Comparison of ENCODE assay signal across 8 cellular contexts in the genomic region with DNA sequence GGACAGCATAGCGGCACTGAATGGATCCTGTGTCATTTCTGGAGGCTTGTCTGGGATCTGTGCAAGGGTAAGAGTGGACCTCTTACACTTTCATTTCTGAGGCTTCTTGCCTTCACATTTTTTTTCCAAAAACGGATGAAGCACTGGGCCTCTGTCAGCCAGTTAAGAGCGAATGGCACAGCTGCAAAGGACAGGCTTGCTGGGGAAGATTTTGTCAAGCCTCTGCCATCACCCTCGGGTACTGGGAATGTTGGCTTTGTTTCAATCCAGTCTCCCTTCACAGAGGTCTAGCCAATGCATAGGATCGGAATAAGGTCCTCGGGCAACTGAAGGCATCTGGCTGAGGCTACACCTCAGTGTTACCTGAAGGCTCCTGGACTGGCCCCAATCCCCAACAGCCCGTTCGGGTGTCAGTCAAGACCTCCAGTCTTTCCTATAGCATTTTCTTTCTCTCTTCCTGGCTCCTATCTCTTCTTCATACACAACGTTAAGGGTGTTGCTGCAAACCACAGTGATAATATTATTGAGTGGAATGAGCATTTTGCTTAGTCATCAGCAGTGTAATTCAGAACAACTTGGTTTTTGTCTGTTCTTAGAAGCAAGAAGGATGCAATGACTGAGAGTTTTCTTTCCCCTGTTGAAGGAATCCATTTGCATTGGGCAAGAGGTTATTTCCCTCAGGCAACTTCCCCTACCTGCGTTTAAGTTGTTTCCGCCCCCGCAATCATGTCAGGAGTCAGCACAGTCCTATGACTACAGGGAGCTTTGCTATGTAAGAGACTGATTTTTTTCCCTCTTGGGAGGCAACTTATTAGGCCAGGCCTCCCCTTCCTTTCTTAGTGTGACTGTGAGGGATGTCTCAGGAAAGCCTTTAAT. TPM values are rescaled to one million over a fixed set of nuclear protein-coding genes. Genes with fewer than 3 reads are reported as not detected.
DNase-seq lines count a peak whose midpoint lies in the region; ATAC-seq and TF ChIP-seq lines count a peak whose summit lies in the region.

No MANE protein-coding gene starts in this region.

- H3K36me3 ChIP-seq in CD8-positive, alpha-beta memory T cell (ENCODE audit: insufficient read depth, low read length): peaks cover 34% of the 10 kb centered on the region
- no peaks in the 10 kb centered on the region for H3K36me3 ChIP-seq in uterus

- H3K27ac ChIP-seq in CD8-positive, alpha-beta memory T cell (ENCODE audit: low read depth, low read length): peak overlapping the region; percentile 5
- H3K27ac ChIP-seq in uterus: no peak overlapping the region

- CTCF ChIA-PET in CD8-positive, alpha-beta memory T cell (lab: Charles Lee): interaction anchor here (1.0 kb wide), 1 partner anchor 23 kb away, joined by 3 read pairs; a partner anchor contains a TSS

- peak; percentile 74 for ATAC-seq in GM21390 (IDR thresholded peaks at IDR 0.05; ENCODE audit: unreplicated experiment)
- ATAC-seq in memory B cell (ENCODE audit: low read depth): peak; percentile 98
- ATAC-seq in HG03521 (IDR thresholded peaks at IDR 0.05; ENCODE audit: unreplicated experiment): no peak
- no peak for ATAC-seq in omental fat pad (ENCODE audit: low FRiP score)

- TF ChIP-seq CTCF in uterus (IDR thresholded peaks at IDR 0.05) (no peak), omental fat pad (IDR thresholded peaks at IDR 0.05) (no peak)

- no peak overlapping the region for H3K4me3 ChIP-seq in CD8-positive, alpha-beta memory T cell (ENCODE audit: low read length)
- H3K4me3 ChIP-seq in uterus: no peak overlapping the region

- POLR2A ChIA-PET in CD8-positive, alpha-beta memory T cell (lab: Charles Lee): interaction anchor here (0.8 kb wide), 1 partner anchor 8 kb away, joined by 3 read pairs; no protein-coding TSS in a partner anchor

- no peaks in the 10 kb centered on the region for H3K27me3 ChIP-seq in CD8-positive, alpha-beta memory T cell (ENCODE audit: insufficient read depth, low read length, poor library complexity, severe bottlenecking)
- H3K27me3 ChIP-seq in uterus: no peaks in the 10 kb centered on the region

- peaks cover 0 to under 1% (median 0%) of the 10 kb centered on the region in 5 donors for H3K9me3 Mint-ChIP-seq in CD8-positive, alpha-beta memory T cell
- H3K9me3 Mint-ChIP-seq in activated T-helper 2 cell treated with anti-CD3 and anti-CD28 coated beads, Interferon-gamma antibody, Interleukin-2, Interleukin-4, amounts not matched to agents 10 μg/mL and 5 μg/mL and 100 μg/mL, durations not matched to agents 14 hours and 24 hours and 36 hours: peaks cover 9% of the 10 kb centered on the region
- peaks cover 4% of the 10 kb centered on the region for H3K9me3 Mint-ChIP-seq in memory B cell

- no peaks in the 10 kb centered on the region for H3K9me3 ChIP-seq in CD8-positive, alpha-beta memory T cell (ENCODE audit: low read length)
- no peaks in the 10 kb centered on the region for H3K9me3 ChIP-seq in uterus

- peaks cover 61% of the 10 kb centered on the region for H3K4me1 ChIP-seq in CD8-positive, alpha-beta memory T cell (ENCODE audit: insufficient read depth, low read length)
- H3K4me1 ChIP-seq in uterus: no peaks in the 10 kb centered on the region

- DNase-seq in CD8-positive, alpha-beta memory T cell: no peak
- DNase-seq in HT1080 (ENCODE audit: low read depth) (peak; percentile 24), memory B cell (ENCODE audit: low spot score in 2 of 2) (peak in 1 of 2 donors; percentile 46), uterus (no peak), omental fat pad (ENCODE audit: low spot score) (no peak)
- DNase-seq in activated T-helper 2 cell treated with anti-CD3 and anti-CD28 coated beads, Interferon-gamma antibody, Interleukin-2, Interleukin-4, amounts not matched to agents 10 μg/mL and 5 μg/mL and 100 μg/mL, durations not matched to agents 14 hours and 24 hours and 36 hours (ENCODE audit: low spot score): no peak

- no peaks in the 10 kb centered on the region for H3K27me3 Mint-ChIP-seq in CD8-positive, alpha-beta memory T cell
- H3K27me3 Mint-ChIP-seq in activated T-helper 2 cell treated with anti-CD3 and anti-CD28 coated beads, Interferon-gamma antibody, Interleukin-2, Interleukin-4, amounts not matched to agents 10 μg/mL and 5 μg/mL and 100 μg/mL, durations not matched to agents 14 hours and 24 hours and 36 hours (ENCODE audit: low read depth): no peaks in the 10 kb centered on the region
- no peaks in the 10 kb centered on the region for H3K27me3 Mint-ChIP-seq in memory B cell

- TF ChIP-seq POLR2A in uterus (IDR thresholded peaks at IDR 0.05): no peak

- peaks cover 8 to 81% (median 15%) of the 10 kb centered on the region in 3 donors for H3K36me3 Mint-ChIP-seq in CD8-positive, alpha-beta memory T cell
- H3K36me3 Mint-ChIP-seq in activated T-helper 2 cell treated with anti-CD3 and anti-CD28 coated beads, Interferon-gamma antibody, Interleukin-2, Interleukin-4, amounts not matched to agents 10 μg/mL and 5 μg/mL and 100 μg/mL, durations not matched to agents 14 hours and 24 hours and 36 hours (ENCODE audit: low read depth): peaks cover 66% of the 10 kb centered on the region
- H3K36me3 Mint-ChIP-seq in memory B cell: peaks cover 28% of the 10 kb centered on the region

- intact Hi-C loops in activated T-helper 2 cell treated with anti-CD3 and anti-CD28 coated beads, Interferon-gamma antibody, Interleukin-2, Interleukin-4, amounts not matched to agents 10 μg/mL and 5 μg/mL and 100 μg/mL, durations not matched to agents 14 hours and 24 hours and 36 hours (cut with micrococcal nuclease): loop anchor here (1.0 to 5.0 kb wide), 4 partner anchors 23 to 425 kb away; a partner anchor contains a TSS
- intact Hi-C loops in uterus (cut with DNase I; ENCODE audit: low total_unique reads): no loop called here

- peak overlapping the region; percentile 28 to 93 (median 66) for H3K27ac Mint-ChIP-seq in CD8-positive, alpha-beta memory T cell
- peak overlapping the region; percentile 73 for H3K27ac Mint-ChIP-seq in activated T-helper 2 cell treated with anti-CD3 and anti-CD28 coated beads, Interferon-gamma antibody, Interleukin-2, Interleukin-4, amounts not matched to agents 10 μg/mL and 5 μg/mL and 100 μg/mL, durations not matched to agents 14 hours and 24 hours and 36 hours
- H3K27ac Mint-ChIP-seq in memory B cell: peak overlapping the region; percentile 90

- H3K4me3 Mint-ChIP-seq in CD8-positive, alpha-beta memory T cell: peak overlapping the region in 2 of 7 donors; percentile 23 to 38
- H3K4me3 Mint-ChIP-seq in activated T-helper 2 cell treated with anti-CD3 and anti-CD28 coated beads, Interferon-gamma antibody, Interleukin-2, Interleukin-4, amounts not matched to agents 10 μg/mL and 5 μg/mL and 100 μg/mL, durations not matched to agents 14 hours and 24 hours and 36 hours (ENCODE audit: low read depth): no peak overlapping the region
- H3K4me3 Mint-ChIP-seq in memory B cell: no peak overlapping the region

- peaks cover 61 to 94% (median 80%) of the 10 kb centered on the region in 3 donors for H3K4me1 Mint-ChIP-seq in CD8-positive, alpha-beta memory T cell
- H3K4me1 Mint-ChIP-seq in activated T-helper 2 cell treated with anti-CD3 and anti-CD28 coated beads, Interferon-gamma antibody, Interleukin-2, Interleukin-4, amounts not matched to agents 10 μg/mL and 5 μg/mL and 100 μg/mL, durations not matched to agents 14 hours and 24 hours and 36 hours (ENCODE audit: low read depth): peaks cover 42% of the 10 kb centered on the region
- peaks cover 32% of the 10 kb centered on the region for H3K4me1 Mint-ChIP-seq in memory B cell

RNA-seq across cellular contexts. Expression of a gene that starts 22.8 kb away (rescaled TPM):
- total RNA-seq in CD8-positive, alpha-beta memory T cell: 10 to 100 TPM; 38.9 to 39.7 TPM
- 39.6 TPM for polyA plus RNA-seq in CD8-positive, alpha-beta memory T cell
- total RNA-seq in HT1080 (2014; rRNA removed; shearing (Covaris generic)): 11.3 and 13.7 TPM in 2 replicates
- 6.8 and 9.8 TPM in 2 replicates for polyA plus RNA-seq in HT1080 (2015; cell fraction: cytosol; rRNA removed)
- polyA plus RNA-seq in HT1080 (2015; cell fraction: nucleus; rRNA removed): 32.0 and 32.1 TPM in 2 replicates
- 25.6 and 28.5 TPM in 2 replicates for total RNA-seq in activated T-helper 2 cell treated with anti-CD3 and anti-CD28 coated beads, Interferon-gamma antibody, Interleukin-2, Interleukin-4, amounts not matched to agents 10 μg/mL and 5 μg/mL and 100 μg/mL, durations not matched to agents 14 hours and 24 hours and 36 hours
- 10 to 100 TPM; 14.7 to 28.9 (median 21.3) TPM for total RNA-seq in uterus
- total RNA-seq in omental fat pad: 10 to 100 TPM; 10.6 to 20.8 (median 11.0) TPM

RNA-seq across cellular contexts. Expression of a gene that starts 23.2 kb away (rescaled TPM):
- total RNA-seq in CD8-positive, alpha-beta memory T cell: 10 to 100 TPM; 76.0 to 77.1 TPM
- 87.1 TPM for polyA plus RNA-seq in CD8-positive, alpha-beta memory T cell
- total RNA-seq in HT1080 (2014; rRNA removed; shearing (Covaris generic)): 28.3 and 35.9 TPM in 2 replicates
- polyA plus RNA-seq in HT1080 (2015; cell fraction: cytosol; rRNA removed): 14.6 and 26.0 TPM in 2 replicates
- 176 and 196 TPM in 2 replicates for polyA plus RNA-seq in HT1080 (2015; cell fraction: nucleus; rRNA removed)
- 34.1 and 34.7 TPM in 2 replicates for total RNA-seq in activated T-helper 2 cell treated with anti-CD3 and anti-CD28 coated beads, Interferon-gamma antibody, Interleukin-2, Interleukin-4, amounts not matched to agents 10 μg/mL and 5 μg/mL and 100 μg/mL, durations not matched to agents 14 hours and 24 hours and 36 hours
- total RNA-seq in uterus (100 to 1,000 TPM in 2 of 4 donors, 10 to 100 TPM in 2; 51.2 to 196 (median 132) TPM), omental fat pad (10 to 100 TPM; 52.8 to 85.9 (median 58.7) TPM)

Comparison
In these comparisons a context has a peak if more than half of its experiments do, and no peak if none do; other contexts are left out.
1. ATAC-seq: peak in GM21390 (single experiment) and memory B cell (single experiment); none in HG03521 (single experiment) and omental fat pad (single experiment).
2. Peak in every context shown above with its lines, with median percentiles within 50 percentile points of each other: H3K27ac Mint-ChIP-seq.